3 cellular contexts compared by ENCODE assay signal in genomic region chr5:163887854-163888253, GRCh38.
"Had no signal": no experiment of that assay in that cellular context is flagged by ENCODE, and none has a peak within 500 bp of the region (broad histone marks: within the 10 kb centered on the region; RNA-seq: fewer than 3 reads in every experiment).

No MANE protein-coding gene starts in this region.

- ATAC-seq: GM12878 had no signal

- H3K4me3 ChIP-seq: GM12878 had no signal

- DNase-seq: GDM1, GF-D8 had no signal
